8 cellular contexts compared by ENCODE assay signal in the genomic region with DNA sequence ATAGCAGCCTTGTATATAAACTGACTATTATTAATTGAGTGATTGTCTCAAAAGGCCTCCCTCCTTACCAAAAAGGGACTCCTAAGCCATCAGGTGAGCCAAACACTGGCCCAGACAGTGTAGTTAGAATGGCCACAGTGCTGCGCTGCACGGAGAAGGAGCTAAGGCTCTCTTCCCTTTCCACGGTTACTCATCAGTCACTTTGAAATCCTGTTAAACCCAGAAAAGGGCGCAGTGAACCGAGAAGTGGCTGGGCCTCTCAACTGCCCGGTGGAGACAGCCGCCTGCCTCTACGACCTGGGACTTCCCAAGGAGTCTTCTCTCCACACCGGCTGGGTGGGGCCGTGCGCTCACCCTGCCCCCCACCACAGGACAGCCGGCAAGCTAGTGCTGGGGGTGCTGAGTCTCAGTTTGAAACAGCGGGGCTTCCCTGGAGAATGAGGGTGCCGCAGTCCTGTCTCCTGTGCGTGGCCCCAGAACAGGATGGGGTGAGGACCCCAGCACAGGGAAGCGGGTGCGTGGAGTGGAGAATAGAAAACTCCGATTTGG. TPM values are rescaled to one million over a fixed set of nuclear protein-coding genes. Genes with fewer than 3 reads are reported as not detected.
DNase-seq lines count a peak whose midpoint lies in the region; ATAC-seq and TF ChIP-seq lines count a peak whose summit lies in the region.

No MANE protein-coding gene starts in this region.

- H3K9me3 ChIP-seq in ectodermal cell (ENCODE audit: control insufficient read depth, low read length) (no peaks in the 10 kb centered on the region), testis (no peaks in the 10 kb centered on the region)

- H3K27me3 ChIP-seq in ectodermal cell (ENCODE audit: control insufficient read depth, insufficient read depth, low read length, poor library complexity, severe bottlenecking) (no peaks in the 10 kb centered on the region), testis (no peaks in the 10 kb centered on the region)

- H3K4me1 ChIP-seq in ectodermal cell (ENCODE audit: control insufficient read depth, insufficient read depth, low read length), result peaks cover 8% of the 10 kb centered on the region
- peaks cover 20% of the 10 kb centered on the region for H3K4me1 ChIP-seq in testis

- H3K36me3 ChIP-seq in ectodermal cell (ENCODE audit: control insufficient read depth, insufficient read depth, low read length) (no peaks in the 10 kb centered on the region), testis (ENCODE audit: low read depth, missing control alignments) (no peaks in the 10 kb centered on the region)

- peak overlapping the region; percentile 96 for H3K27ac Mint-ChIP-seq in T-helper 1 cell treated with Interleukin-12 subunit alpha and Interleukin-12 subunit beta and Interleukin-4 antibody, amounts not matched to agents 30 μg/mL and 1 μg/mL, for 36 hours
- H3K27ac Mint-ChIP-seq in mesothelial cell of epicardium, result peak overlapping the region; percentile 98

- peak overlapping the region; percentile 80 for H3K4me3 ChIP-seq in ectodermal cell (ENCODE audit: insufficient read depth, low read depth, low read length)
- peak overlapping the region; percentile 80 to 88 for H3K4me3 ChIP-seq in testis

- H3K27ac ChIP-seq in ectodermal cell (ENCODE audit: insufficient read depth, low read depth, low read length, poor library complexity, severe bottlenecking) (peak overlapping the region; percentile 82), testis (peak overlapping the region; percentile 84 to 93)

- H3K27me3 Mint-ChIP-seq in T-helper 1 cell treated with Interleukin-12 subunit alpha and Interleukin-12 subunit beta and Interleukin-4 antibody, amounts not matched to agents 30 μg/mL and 1 μg/mL, for 36 hours (ENCODE audit: low read depth), result no peaks in the 10 kb centered on the region
- H3K27me3 Mint-ChIP-seq in mesothelial cell of epicardium (ENCODE audit: low read depth), result no peaks in the 10 kb centered on the region

- DNase-seq in activated naive CD4-positive, alpha-beta T cell treated with Interleukin-2 at 50 U/mL for 16 hours, result peak; percentile 55
- no peak for DNase-seq in activated naive CD4-positive, alpha-beta T cell (lab: John Stamatoyannopoulos, UW)
- DNase-seq in mesothelial cell of epicardium (ENCODE audit: low spot score in 2 of 2, unreplicated experiment in 2 of 2), result no peak
- peak; percentile 48 for DNase-seq in testis

- 1 to 2% methylated on average over 18 of the region's 18 CpGs for WGBS in ectodermal cell, 2 experiments
- 0 to 2% methylated on average over 18 of the region's 18 CpGs for WGBS in testis, 2 donors

- TF ChIP-seq POLR2A in testis (IDR thresholded peaks at IDR 0.05), result no peak

- peaks cover 44% of the 10 kb centered on the region for H3K4me1 Mint-ChIP-seq in T-helper 1 cell treated with Interleukin-12 subunit alpha and Interleukin-12 subunit beta and Interleukin-4 antibody, amounts not matched to agents 30 μg/mL and 1 μg/mL, for 36 hours (ENCODE audit: low read depth)
- H3K4me1 Mint-ChIP-seq in mesothelial cell of epicardium, result peaks cover 37% of the 10 kb centered on the region

- intact Hi-C loops in testis (cut with DNase I; ENCODE audit: low total_unique reads), result loop anchor here (10.0 kb wide), 2 partner anchors 62 to 68 kb away; no protein-coding TSS in a partner anchor

- no peaks in the 10 kb centered on the region for H3K9me3 Mint-ChIP-seq in T-helper 1 cell treated with Interleukin-12 subunit alpha and Interleukin-12 subunit beta and Interleukin-4 antibody, amounts not matched to agents 30 μg/mL and 1 μg/mL, for 36 hours
- H3K9me3 Mint-ChIP-seq in mesothelial cell of epicardium, result no peaks in the 10 kb centered on the region

- peak; percentile 16 for ATAC-seq in HG03565 (IDR thresholded peaks at IDR 0.05; ENCODE audit: unreplicated experiment)
- no peak for ATAC-seq in HG02623 (IDR thresholded peaks at IDR 0.05; ENCODE audit: unreplicated experiment)

- H3K36me3 Mint-ChIP-seq in T-helper 1 cell treated with Interleukin-12 subunit alpha and Interleukin-12 subunit beta and Interleukin-4 antibody, amounts not matched to agents 30 μg/mL and 1 μg/mL, for 36 hours (ENCODE audit: low read depth), result peaks cover 30% of the 10 kb centered on the region
- H3K36me3 Mint-ChIP-seq in mesothelial cell of epicardium, result peaks cover 3% of the 10 kb centered on the region

- TF ChIP-seq CTCF in mesothelial cell of epicardium (IDR thresholded peaks at IDR 0.05; ENCODE audit: unreplicated experiment) (no peak), testis (IDR thresholded peaks at IDR 0.05) (no peak)

- peak overlapping the region; percentile 92 for H3K4me3 Mint-ChIP-seq in T-helper 1 cell treated with Interleukin-12 subunit alpha and Interleukin-12 subunit beta and Interleukin-4 antibody, amounts not matched to agents 30 μg/mL and 1 μg/mL, for 36 hours
- peak overlapping the region; percentile 91 for H3K4me3 Mint-ChIP-seq in mesothelial cell of epicardium

RNA-seq across cellular contexts. Expression of a gene that starts 1.3 kb away (rescaled TPM):
- polyA plus RNA-seq in ectodermal cell (2013, experiment 1 of 4), result 179 TPM
- 216 TPM for polyA plus RNA-seq in ectodermal cell (2013, experiment 2 of 4)
- polyA plus RNA-seq in ectodermal cell (2013, experiment 3 of 4), result 128 TPM
- 141 TPM for polyA plus RNA-seq in ectodermal cell (2013, experiment 4 of 4)
- total RNA-seq in mesothelial cell of epicardium (321 to 346 TPM (median 341 TPM) in 3 replicates), testis (100 to 1,000 TPM; 141 to 146 TPM)
- 129 TPM for polyA plus RNA-seq in testis (ENCODE audit: insufficient read depth, low read depth, low replicate concordance)

Comparison
In these comparisons a context has a peak if more than half of its experiments do, and no peak if none do; other contexts are left out.
1. DNase-seq: peak in activated naive CD4-positive, alpha-beta T cell treated with Interleukin-2 at 50 U/mL for 16 hours (single experiment) and testis (single experiment); none in activated naive CD4-positive, alpha-beta T cell (0 of 4) and mesothelial cell of epicardium (0 of 2).